18 cellular contexts compared by ENCODE assay signal in the genomic region with DNA sequence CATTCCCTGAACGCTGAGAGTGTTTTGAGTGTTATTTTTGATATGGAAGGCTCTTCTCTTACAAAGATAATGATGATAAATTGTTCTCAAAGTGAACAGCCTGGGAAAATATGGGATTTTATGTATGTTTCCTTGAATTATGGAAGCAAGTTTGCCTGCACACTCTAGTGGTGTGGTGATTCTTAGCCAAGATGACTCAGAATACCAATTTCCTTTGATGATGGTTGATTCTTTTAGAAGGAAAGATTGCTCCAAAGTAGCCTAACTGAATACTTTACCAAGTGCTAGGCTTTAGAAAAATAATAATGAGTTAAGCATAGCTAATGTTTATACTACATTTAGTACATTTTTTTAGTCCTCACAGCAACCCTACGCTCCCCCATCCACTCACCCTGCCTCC.
"Had no signal": no experiment of that assay in that cellular context is flagged by ENCODE, and none has a peak within 500 bp of the region (broad histone marks: within the 10 kb centered on the region; RNA-seq: fewer than 3 reads in every experiment).

No MANE protein-coding gene starts in this region.

- H3K9me3 ChIP-seq: body of pancreas, left ventricle myocardium inferior, transverse colon, vagina had no signal

- DNase-seq: activated CD4-positive, alpha-beta memory T cell treated with anti-CD3 and anti-CD28 coated beads, Interleukin-2, amount 10 ng/mL, durations not matched to agents 7 days and 5 days; activated T-cell treated with anti-CD3 and anti-CD28 coated beads, Interleukin-2, amount 50 U/mL, for 24 hours; amniotic stem cell; body of pancreas; hippocampal formation; kidney; left ventricle myocardium inferior; nucleus accumbens; right cardiac atrium; stimulated activated CD4-positive, alpha-beta T cell treated with anti-CD3 and anti-CD28 coated beads, Interleukin-4, amount 100 ng/mL, for 24 hours; stimulated activated naive CD4-positive, alpha-beta T cell treated with Interleukin-2 at 50 U/mL for 16 hours; transverse colon had no signal

- ATAC-seq: activated CD4-positive, CD25-positive, alpha-beta regulatory T cell treated with anti-CD3 and anti-CD28 coated beads, Interleukin-2, amount 50 U/mL, for 24 hours; activated naive CD4-positive, alpha-beta T cell treated with anti-CD3 and anti-CD28 coated beads, Interleukin-2, amount 50 U/mL, for 72 hours; body of pancreas; right cardiac atrium had no signal

- H3K27ac ChIP-seq: body of pancreas, left ventricle myocardium inferior, skin epidermis, transverse colon, vagina had no signal

- H3K4me3 ChIP-seq: body of pancreas, left ventricle myocardium inferior, skin epidermis, transverse colon, vagina had no signal

- H3K27ac Mint-ChIP-seq: activated CD4-positive, alpha-beta memory T cell treated with anti-CD3 and anti-CD28 coated beads, Interleukin-2, amount 10 ng/mL, durations not matched to agents 7 days and 5 days; activated T-cell treated with anti-CD3 and anti-CD28 coated beads, Interleukin-2, amount 50 U/mL, for 24 hours; nephron had no signal

- H3K4me1 Mint-ChIP-seq: central memory CD8-positive, alpha-beta T cell had no signal

- H3K4me1 ChIP-seq: body of pancreas, transverse colon had no signal

- H3K9me3 Mint-ChIP-seq: activated CD4-positive, alpha-beta memory T cell treated with anti-CD3 and anti-CD28 coated beads, Interleukin-2, amount 10 ng/mL, durations not matched to agents 7 days and 5 days; activated T-cell treated with anti-CD3 and anti-CD28 coated beads, Interleukin-2, amount 50 U/mL, for 24 hours had no signal

- H3K36me3 ChIP-seq: left ventricle myocardium inferior, transverse colon, vagina had no signal

- H3K27me3 ChIP-seq: body of pancreas, transverse colon, vagina had no signal

- H3K36me3 Mint-ChIP-seq: activated naive CD4-positive, alpha-beta T cell treated with anti-CD3 and anti-CD28 coated beads, Interleukin-2, amount 50 U/mL, for 72 hours had no signal

- H3K4me3 Mint-ChIP-seq: activated CD4-positive, alpha-beta memory T cell treated with anti-CD3 and anti-CD28 coated beads, Interleukin-2, amount 10 ng/mL, durations not matched to agents 7 days and 5 days; activated T-cell treated with anti-CD3 and anti-CD28 coated beads, Interleukin-2, amount 50 U/mL, for 24 hours; central memory CD8-positive, alpha-beta T cell; nephron had no signal
